28 cellular contexts compared by ENCODE assay signal in the genomic region with DNA sequence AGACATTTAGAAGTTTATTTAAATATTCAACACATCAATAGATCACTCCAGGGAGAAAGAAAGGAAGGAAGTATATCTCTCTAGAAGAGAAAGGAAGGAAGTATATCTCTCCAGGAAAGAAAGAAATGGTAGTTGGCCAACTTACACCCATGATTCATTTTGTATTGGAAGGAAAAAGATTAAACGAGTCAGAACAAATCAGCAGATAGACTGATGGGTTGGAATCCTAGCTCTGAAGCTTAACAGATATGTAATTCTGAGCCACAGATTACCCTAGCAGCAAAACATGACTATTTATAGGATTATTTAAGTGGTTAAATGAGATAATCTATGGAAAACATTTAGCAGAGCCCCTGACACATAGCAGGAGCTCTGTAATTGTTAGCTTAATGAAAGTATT. TPM values are rescaled to one million over a fixed set of nuclear protein-coding genes. Genes with fewer than 3 reads are reported as not detected.
"Had no signal": no experiment of that assay in that cellular context is flagged by ENCODE, and none has a peak within 500 bp of the region (broad histone marks: within the 10 kb centered on the region; RNA-seq: fewer than 3 reads in every experiment).

No MANE protein-coding gene starts in this region.

- DNase-seq: cortex of kidney; effector memory CD8-positive, alpha-beta T cell; gastrocnemius medialis; head of caudate nucleus; kidney; mesenchymal stem cell; mucosa of descending colon; naive B cell; stimulated activated CD4-positive, alpha-beta T cell treated with anti-CD3 and anti-CD28 coated beads, Interleukin-12 subunit alpha, Interleukin-12 subunit beta, amount 100 ng/mL, for 4 hours; stimulated activated CD4-positive, alpha-beta T cell treated with anti-CD3 and anti-CD28 coated beads, Interleukin-1b, Interleukin-23, amount 100 ng/mL, for 48 hours; stimulated activated CD4-positive, alpha-beta T cell treated with anti-CD3 and anti-CD28 coated beads, Interleukin-4, amount 100 ng/mL, for 1 hour; stimulated activated CD8-positive, alpha-beta memory T cell treated with anti-CD3 and anti-CD28 coated beads, Interleukin-4, amount 100 ng/mL, for 48 hours; stimulated activated naive CD4-positive, alpha-beta T cell treated with Interleukin-2 at 50 U/mL for 16 hours; stomach; thyroid gland; trophoblast cell had no signal

- H3K27ac Mint-ChIP-seq: effector memory CD8-positive, alpha-beta T cell; mesothelial cell of epicardium; naive B cell; natural killer cell treated with Interleukin-12 subunit alpha and Interleukin-12 subunit beta and Interleukin-15 and Interleukin-18, amount 100 ng/mL, for 72 hours had no signal

- H3K4me3 ChIP-seq: esophagus muscularis mucosa, gastrocnemius medialis, lung, mucosa of descending colon, prostate gland, right atrium auricular region, smooth muscle cell, stomach, thyroid gland had no signal

- H3K27me3 ChIP-seq: esophagus muscularis mucosa, gastrocnemius medialis, right atrium auricular region, stomach, thyroid gland had no signal

- H3K36me3 Mint-ChIP-seq: naive B cell; natural killer cell treated with Interleukin-12 subunit alpha and Interleukin-12 subunit beta and Interleukin-15 and Interleukin-18, amount 100 ng/mL, for 72 hours had no signal

- FAIRE-seq: endometrium, kidney had no signal

- H3K4me3 Mint-ChIP-seq: effector memory CD8-positive, alpha-beta T cell; mesothelial cell of epicardium; naive B cell; natural killer cell treated with Interleukin-12 subunit alpha and Interleukin-12 subunit beta and Interleukin-15 and Interleukin-18, amount 100 ng/mL, for 72 hours; neural crest cell had no signal

- H3K9me3 ChIP-seq: esophagus muscularis mucosa, gastrocnemius medialis, mucosa of descending colon, neutrophil, prostate gland, right atrium auricular region, stomach, thyroid gland had no signal

- H3K9me3 Mint-ChIP-seq: effector memory CD8-positive, alpha-beta T cell had no signal

- H3K4me1 ChIP-seq: gastrocnemius medialis, prostate gland, right atrium auricular region, stomach, thyroid gland had no signal

- H3K4me1 Mint-ChIP-seq: mesothelial cell of epicardium, naive B cell had no signal

- H3K27ac ChIP-seq: esophagus muscularis mucosa, gastrocnemius medialis, neutrophil, prostate gland, right atrium auricular region, stomach, thyroid gland had no signal

- H3K36me3 ChIP-seq: gastrocnemius medialis, neutrophil, prostate gland, right atrium auricular region, thyroid gland had no signal

- H3K4me2 ChIP-seq: smooth muscle cell had no signal

- ATAC-seq: effector memory CD8-positive, alpha-beta T cell; gastrocnemius medialis; left lobe of liver; mucosa of descending colon; natural killer cell treated with Interleukin-12 subunit alpha and Interleukin-12 subunit beta and Interleukin-15 and Interleukin-18, amount 100 ng/mL, for 72 hours; sciatic nerve had no signal

RNA-seq across cellular contexts. Expression of a gene that starts 27.1 kb away (rescaled TPM):
- total RNA-seq: natural killer cell treated with Interleukin-12 subunit alpha and Interleukin-12 subunit beta and Interleukin-15 and Interleukin-18, amount 100 ng/mL, for 72 hours had no signal
